ENCODE assay signal across 1 cellular context in genomic region chr1:158830904-158831507, GRCh38.
TF ChIP-seq lines count a peak whose summit lies in the region.

MNDA (plus strand) TSS chr1:158831351; CDS start chr1:158842154, 10,803 bp downstream.

TF ChIP-seq in WTC11, 78 proteins besides CTCF, POLR2A, EP300 and RAD21 (continued from another document):
- TF ChIP-seq, protein P1, sequence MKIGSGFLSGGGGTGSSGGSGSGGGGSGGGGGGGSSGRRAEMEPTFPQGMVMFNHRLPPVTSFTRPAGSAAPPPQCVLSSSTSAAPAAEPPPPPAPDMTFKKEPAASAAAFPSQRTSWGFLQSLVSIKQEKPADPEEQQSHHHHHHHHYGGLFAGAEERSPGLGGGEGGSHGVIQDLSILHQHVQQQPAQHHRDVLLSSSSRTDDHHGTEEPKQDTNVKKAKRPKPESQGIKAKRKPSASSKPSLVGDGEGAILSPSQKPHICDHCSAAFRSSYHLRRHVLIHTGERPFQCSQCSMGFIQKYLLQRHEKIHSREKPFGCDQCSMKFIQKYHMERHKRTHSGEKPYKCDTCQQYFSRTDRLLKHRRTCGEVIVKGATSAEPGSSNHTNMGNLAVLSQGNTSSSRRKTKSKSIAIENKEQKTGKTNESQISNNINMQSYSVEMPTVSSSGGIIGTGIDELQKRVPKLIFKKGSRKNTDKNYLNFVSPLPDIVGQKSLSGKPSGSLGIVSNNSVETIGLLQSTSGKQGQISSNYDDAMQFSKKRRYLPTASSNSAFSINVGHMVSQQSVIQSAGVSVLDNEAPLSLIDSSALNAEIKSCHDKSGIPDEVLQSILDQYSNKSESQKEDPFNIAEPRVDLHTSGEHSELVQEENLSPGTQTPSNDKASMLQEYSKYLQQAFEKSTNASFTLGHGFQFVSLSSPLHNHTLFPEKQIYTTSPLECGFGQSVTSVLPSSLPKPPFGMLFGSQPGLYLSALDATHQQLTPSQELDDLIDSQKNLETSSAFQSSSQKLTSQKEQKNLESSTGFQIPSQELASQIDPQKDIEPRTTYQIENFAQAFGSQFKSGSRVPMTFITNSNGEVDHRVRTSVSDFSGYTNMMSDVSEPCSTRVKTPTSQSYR (CRISPR knock-in tag; IDR thresholded peaks at IDR 0.05) = no peak
- no peak for TF ChIP-seq E2F1 (CRISPR knock-in tag; IDR thresholded peaks at IDR 0.05)
- TF ChIP-seq ZNF423 (CRISPR knock-in tag; IDR thresholded peaks at IDR 0.05) = no peak
